20 cellular contexts compared by ENCODE assay signal in the genomic region with DNA sequence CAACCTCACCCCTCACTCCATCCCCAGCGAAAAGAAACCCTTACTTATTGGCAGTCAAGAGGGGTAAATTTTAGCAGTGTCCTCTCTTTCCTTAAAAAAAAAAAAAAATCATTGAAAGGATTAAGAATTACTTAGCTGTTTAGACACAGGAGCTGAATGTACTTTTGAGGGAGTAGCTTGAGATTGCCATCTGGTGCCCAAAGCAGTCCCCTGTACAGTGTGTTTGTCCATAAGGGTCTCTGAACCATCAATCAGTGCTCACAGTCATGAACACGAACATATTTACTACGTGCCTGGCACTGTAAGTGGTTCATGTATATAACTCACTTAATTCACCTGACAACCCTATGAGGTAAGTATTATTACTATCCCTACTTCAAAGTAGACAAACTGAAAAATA.
DNase-seq lines count a peak whose midpoint lies in the region; ATAC-seq and TF ChIP-seq lines count a peak whose summit lies in the region.
"Had no signal": no experiment of that assay in that cellular context is flagged by ENCODE, and none has a peak within 500 bp of the region (broad histone marks: within the 10 kb centered on the region; RNA-seq: fewer than 3 reads in every experiment).

No MANE protein-coding gene starts in this region.

- H3K4me1 Mint-ChIP-seq in T-cell (peaks cover 72 to 86% (median 83%) of the 10 kb centered on the region in 3 donors), endodermal cell (peaks cover 7% of the 10 kb centered on the region), Caco-2 (ENCODE audit: low read depth, unreplicated experiment) (no peaks in the 10 kb centered on the region)
- H3K4me1 Mint-ChIP-seq: mesothelial cell of epicardium had no signal

- H3K4me3 ChIP-seq in AG09309 (ENCODE audit: control insufficient read depth, low read depth, low read length) (no peak overlapping the region), epithelial cell of proximal tubule (ENCODE audit: low read depth, low read length) (no peak overlapping the region), endodermal cell (ENCODE audit: low read length) (no peak overlapping the region), Caco-2 (ENCODE audit: low read depth, low read length) (no peak overlapping the region)
- H3K4me3 ChIP-seq: BLaER1, skin epidermis had no signal

- POLR2A ChIA-PET in T-cell (lab: Charles Lee) = interaction anchor here (0.7 to 1.0 kb wide), 3 partner anchors 44 to 122 kb away, joined by 3 to 5 read pairs (median 4); no protein-coding TSS in a partner anchor
- POLR2A ChIA-PET in Caco-2 (lab: Charles Lee) = no interaction called here

- H3K27me3 ChIP-seq in endodermal cell (ENCODE audit: control insufficient read depth, insufficient read depth, low read length, poor library complexity, severe bottlenecking) = no peaks in the 10 kb centered on the region
- no peaks in the 10 kb centered on the region for H3K27me3 ChIP-seq in Caco-2 (replicated peaks; ENCODE audit: control insufficient read depth, insufficient read depth, low read length)
- H3K27me3 ChIP-seq: BLaER1 had no signal

- TF ChIP-seq CTCF in AG09309 (IDR thresholded peaks at IDR 0.05; ENCODE audit: control insufficient read depth, insufficient read depth, low read depth, low read length, missing control alignments) (peak; percentile 26), epithelial cell of proximal tubule (conservative IDR thresholded peaks at IDR 0.05; ENCODE audit: low read depth, low read length) (peak; percentile 11), endodermal cell (conservative IDR thresholded peaks at IDR 0.05) (no peak), Caco-2 (IDR thresholded peaks at IDR 0.05; ENCODE audit: insufficient read depth in 1 of 2, low read depth in 1 of 2, low read length in 1 of 2, severe bottlenecking in 1 of 2, unreplicated experiment in 1 of 2) (no peak)

- no peak overlapping the region for H3K4me3 Mint-ChIP-seq in T-cell
- no peak overlapping the region for H3K4me3 Mint-ChIP-seq in endodermal cell
- H3K4me3 Mint-ChIP-seq in Caco-2 (ENCODE audit: unreplicated experiment) = no peak overlapping the region
- H3K4me3 Mint-ChIP-seq: mesothelial cell of epicardium; stimulated activated memory B cell treated with anti-CD40 and anti-IgM and Interleukin-4, amounts not matched to agents 10 μg/mL and 1 μg/mL and 100 μg/mL, for 72 hours; type B pancreatic cell had no signal

- CTCF ChIA-PET in T-cell (lab: Charles Lee) = no interaction called here
- CTCF ChIA-PET in Caco-2 (lab: Charles Lee) = no interaction called here

- ATAC-seq in T-cell (replicated peaks in 1 of 4) (no peak), GM18519 (IDR thresholded peaks at IDR 0.05; ENCODE audit: low FRiP score, unreplicated experiment) (no peak)
- ATAC-seq: stimulated activated memory B cell treated with anti-CD40 and anti-IgM and Interleukin-4, amounts not matched to agents 10 μg/mL and 1 μg/mL and 100 μg/mL, for 72 hours had no signal

- H3K36me3 Mint-ChIP-seq in T-cell = no peaks in the 10 kb centered on the region
- no peaks in the 10 kb centered on the region for H3K36me3 Mint-ChIP-seq in endodermal cell (ENCODE audit: low read depth)
- no peaks in the 10 kb centered on the region for H3K36me3 Mint-ChIP-seq in Caco-2 (ENCODE audit: insufficient read depth, unreplicated experiment)
- H3K36me3 Mint-ChIP-seq: mesothelial cell of epicardium; stimulated activated memory B cell treated with anti-CD40 and anti-IgM and Interleukin-4, amounts not matched to agents 10 μg/mL and 1 μg/mL and 100 μg/mL, for 72 hours; type B pancreatic cell had no signal

- no peak overlapping the region for H3K9ac ChIP-seq in endodermal cell (ENCODE audit: extremely low read depth, low read length, poor library complexity, severe bottlenecking)
- H3K9ac ChIP-seq: BLaER1 had no signal

- H3K4me1 ChIP-seq in endodermal cell (ENCODE audit: control insufficient read depth, insufficient read depth, low read length) (no peaks in the 10 kb centered on the region), Caco-2 (no peaks in the 10 kb centered on the region)

- H3K27ac ChIP-seq in endodermal cell (ENCODE audit: low read depth, low read length) = no peak overlapping the region
- H3K27ac ChIP-seq: BLaER1, neutrophil had no signal

- WGBS in endodermal cell (ENCODE audit: insufficient coverage in 1 of 2, insufficient read length in 1 of 2), 2 experiments = 81% methylated on average over 3 of the region's 3 CpGs; no CpG with 5 or more reads in 1 of the 2 experiments

- H3K9me3 ChIP-seq in endodermal cell (ENCODE audit: control insufficient read depth, low read length) = peaks cover 9% of the 10 kb centered on the region
- no peaks in the 10 kb centered on the region; the same call in 1 of the 2 replicates for H3K9me3 ChIP-seq in Caco-2
- H3K9me3 ChIP-seq: BLaER1, neutrophil had no signal

- H3K9me3 Mint-ChIP-seq in T-cell (peaks cover 0 to 2% (median 2%) of the 10 kb centered on the region in 3 donors), endodermal cell (peaks cover 9% of the 10 kb centered on the region), Caco-2 (ENCODE audit: unreplicated experiment) (no peaks in the 10 kb centered on the region)
- H3K9me3 Mint-ChIP-seq: type B pancreatic cell had no signal

- intact Hi-C loops in Caco-2 (cut with micrococcal nuclease; ENCODE audit: unreplicated experiment) = no loop called here

- no TSS peak for BruUV-seq in Caco-2 (replicated peaks; lab: Mats Ljungman, UMichigan)

- no peaks in the 10 kb centered on the region for H3K36me3 ChIP-seq in endodermal cell (ENCODE audit: control insufficient read depth, insufficient read depth, low read length)
- no peaks in the 10 kb centered on the region for H3K36me3 ChIP-seq in Caco-2 (ENCODE audit: control insufficient read depth, insufficient read depth, low read length)
- H3K36me3 ChIP-seq: BLaER1, neutrophil had no signal

- no peak for DNase-seq in AG09309 (ENCODE audit: low read depth)
- DNase-seq in EH (ENCODE audit: low read depth) = peak; percentile 20
- DNase-seq in T-cell = no peak
- DNase-seq in epithelial cell of proximal tubule (ENCODE audit: low read depth) = no peak
- DNase-seq in endodermal cell = no peak
- DNase-seq in Caco-2 = no peak
- no peak for DNase-seq in T1000 (lab: John Stamatoyannopoulos, UW)
- DNase-seq: central memory CD4-positive, alpha-beta T cell; DND-41; islet precursor cell; NCI-H1048; NCI-H2171 treated with DMSO at 0.1 percent for 48 hours; SHP77 treated with DMSO at 0.1 percent for 48 hours had no signal

- peak overlapping the region; percentile 44 to 96 for H3K27ac Mint-ChIP-seq in T-cell
- no peak overlapping the region for H3K27ac Mint-ChIP-seq in endodermal cell
- H3K27ac Mint-ChIP-seq in Caco-2 (ENCODE audit: unreplicated experiment) = no peak overlapping the region
- H3K27ac Mint-ChIP-seq: mesothelial cell of epicardium; stimulated activated memory B cell treated with anti-CD40 and anti-IgM and Interleukin-4, amounts not matched to agents 10 μg/mL and 1 μg/mL and 100 μg/mL, for 72 hours; type B pancreatic cell had no signal

- H3K27me3 Mint-ChIP-seq in T-cell = no peaks in the 10 kb centered on the region
- H3K27me3 Mint-ChIP-seq in endodermal cell (ENCODE audit: insufficient read depth) = no peaks in the 10 kb centered on the region
- H3K27me3 Mint-ChIP-seq in Caco-2 (ENCODE audit: insufficient read depth, unreplicated experiment) = no peaks in the 10 kb centered on the region
- H3K27me3 Mint-ChIP-seq: type B pancreatic cell had no signal

Comparison
In these comparisons a context has a peak if more than half of its experiments do, and no peak if none do; other contexts are left out.
1. CTCF ChIP-seq: peak in AG09309 (single experiment) and epithelial cell of proximal tubule (single experiment); none in endodermal cell (single experiment) and Caco-2 (0 of 2).
2. H3K27ac Mint-ChIP-seq: peak in T-cell (2 of 2); none in endodermal cell (single experiment) and Caco-2 (single experiment).